In the genomic region with DNA sequence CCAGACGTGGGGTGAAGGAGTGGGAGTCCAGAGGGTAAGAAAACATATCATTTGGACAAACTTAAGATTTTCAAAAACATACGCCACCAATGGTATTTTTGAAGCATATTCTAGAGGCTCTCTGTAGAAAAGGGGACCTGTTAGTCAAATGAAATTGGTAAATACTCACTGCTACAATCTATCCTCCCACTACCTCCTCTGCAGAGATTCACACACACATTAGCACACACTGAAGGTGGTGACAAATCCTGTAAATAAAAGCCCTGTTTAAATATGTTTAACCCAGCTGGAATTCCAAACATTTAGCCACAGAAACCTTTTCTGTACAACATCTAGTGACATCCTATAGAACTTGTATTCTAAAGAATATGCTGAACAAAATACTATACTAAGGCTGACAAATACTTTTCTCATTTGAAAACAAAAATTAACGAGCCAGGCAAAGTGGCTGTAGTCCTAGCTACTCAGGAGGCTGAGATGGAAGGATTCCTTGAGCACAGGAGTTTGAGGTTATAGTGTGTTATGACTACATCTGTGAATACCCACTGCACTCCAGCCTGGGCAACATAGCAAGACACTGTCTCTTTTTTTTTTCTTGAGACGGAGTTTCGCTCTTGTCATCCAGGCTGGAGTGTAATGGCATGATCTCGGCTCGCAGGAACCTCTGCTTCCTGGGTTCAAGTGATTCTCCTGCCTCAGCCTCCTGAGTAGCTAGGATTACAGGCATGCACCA, we compare ENCODE assay signal across 1 cellular context.
TF ChIP-seq lines count a peak whose summit lies in the region.

No MANE protein-coding gene starts in this region.

TF ChIP-seq in HepG2, 621 proteins besides CTCF, POLR2A, EP300 and RAD21 (continues in another document):
- TF ChIP-seq, protein P1, sequence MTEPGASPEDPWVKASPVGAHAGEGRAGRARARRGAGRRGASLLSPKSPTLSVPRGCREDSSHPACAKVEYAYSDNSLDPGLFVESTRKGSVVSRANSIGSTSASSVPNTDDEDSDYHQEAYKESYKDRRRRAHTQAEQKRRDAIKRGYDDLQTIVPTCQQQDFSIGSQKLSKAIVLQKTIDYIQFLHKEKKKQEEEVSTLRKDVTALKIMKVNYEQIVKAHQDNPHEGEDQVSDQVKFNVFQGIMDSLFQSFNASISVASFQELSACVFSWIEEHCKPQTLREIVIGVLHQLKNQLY (CRISPR knock-in tag; IDR thresholded peaks at IDR 0.05) = no peak
- TF ChIP-seq RBM22 (optimal IDR thresholded peaks at IDR 0.05; ENCODE audit: low read length) (no peak), ZNF33A (CRISPR knock-in tag; IDR thresholded peaks at IDR 0.05; ENCODE audit: borderline replicate concordance) (no peak), SNAPC2 (CRISPR knock-in tag; IDR thresholded peaks at IDR 0.05) (0 out of 2 replicates have a peak, but pooled peaks have one; percentile 39), NCOA2 (CRISPR knock-in tag; IDR thresholded peaks at IDR 0.05) (peak; percentile 47; the same call in 1 of the 2 replicates), THAP11 (CRISPR knock-in tag; IDR thresholded peaks at IDR 0.05) (no peak), ZNF7 (CRISPR knock-in tag; IDR thresholded peaks at IDR 0.05) (no peak), ATF7 (IDR thresholded peaks at IDR 0.05) (no peak), ATF7 (CRISPR knock-in tag; IDR thresholded peaks at IDR 0.05) (no peak), MAFF (IDR thresholded peaks at IDR 0.05; ENCODE audit: low read depth, low read length) (no peak), ZNF879 (CRISPR knock-in tag; IDR thresholded peaks at IDR 0.05) (no peak), AKAP8 (CRISPR knock-in tag; IDR thresholded peaks at IDR 0.05) (no peak), NR2F6 (IDR thresholded peaks at IDR 0.05) (peak; percentile 69), NR2F6 (CRISPR knock-in tag; IDR thresholded peaks at IDR 0.05) (peak; percentile 51; the same call in 1 of the 2 replicates), GATAD2A (CRISPR knock-in tag; IDR thresholded peaks at IDR 0.05) (peak; percentile 43; the same call in 1 of the 2 replicates), ZNF530 (CRISPR knock-in tag; IDR thresholded peaks at IDR 0.05; ENCODE audit: low read depth) (no peak), KLF13 (CRISPR knock-in tag; IDR thresholded peaks at IDR 0.05) (no peak), REPIN1 (CRISPR knock-in tag; IDR thresholded peaks at IDR 0.05; ENCODE audit: borderline replicate concordance, low read depth) (peak; percentile 37; the same call in 1 of the 2 replicates), PCBP1 (IDR thresholded peaks at IDR 0.05; ENCODE audit: borderline replicate concordance, low read depth, low read length) (no peak), HMG20B (CRISPR knock-in tag; conservative IDR thresholded peaks at IDR 0.05) (peak; percentile 92), CBX2 (IDR thresholded peaks at IDR 0.05; ENCODE audit: low read depth, low read length) (no peak), CBX2 (CRISPR knock-in tag; IDR thresholded peaks at IDR 0.05; ENCODE audit: low read depth) (no peak), BORCS8-MEF2B (CRISPR knock-in tag; IDR thresholded peaks at IDR 0.05) (no peak), ZNF747 (CRISPR knock-in tag; IDR thresholded peaks at IDR 0.05; ENCODE audit: borderline replicate concordance) (0 out of 2 replicates have a peak, but pooled peaks have one; percentile 27), SIX4 (CRISPR knock-in tag; IDR thresholded peaks at IDR 0.05) (no peak), ZBTB20 (CRISPR knock-in tag; IDR thresholded peaks at IDR 0.05; ENCODE audit: borderline replicate concordance, low read depth) (peak; percentile 37; the same call in 1 of the 2 replicates), GABPB1 (CRISPR knock-in tag; IDR thresholded peaks at IDR 0.05) (no peak), MED13 (CRISPR knock-in tag; IDR thresholded peaks at IDR 0.05) (no peak), ZKSCAN5 (CRISPR knock-in tag; IDR thresholded peaks at IDR 0.05) (no peak), MBD4 (IDR thresholded peaks at IDR 0.05; ENCODE audit: borderline replicate concordance, low read length) (no peak), ZNF230 (CRISPR knock-in tag; IDR thresholded peaks at IDR 0.05) (no peak), SMAD9 (CRISPR knock-in tag; IDR thresholded peaks at IDR 0.05) (no peak), ZNF678 (CRISPR knock-in tag; IDR thresholded peaks at IDR 0.05) (no peak)
- TF ChIP-seq, protein P2, sequence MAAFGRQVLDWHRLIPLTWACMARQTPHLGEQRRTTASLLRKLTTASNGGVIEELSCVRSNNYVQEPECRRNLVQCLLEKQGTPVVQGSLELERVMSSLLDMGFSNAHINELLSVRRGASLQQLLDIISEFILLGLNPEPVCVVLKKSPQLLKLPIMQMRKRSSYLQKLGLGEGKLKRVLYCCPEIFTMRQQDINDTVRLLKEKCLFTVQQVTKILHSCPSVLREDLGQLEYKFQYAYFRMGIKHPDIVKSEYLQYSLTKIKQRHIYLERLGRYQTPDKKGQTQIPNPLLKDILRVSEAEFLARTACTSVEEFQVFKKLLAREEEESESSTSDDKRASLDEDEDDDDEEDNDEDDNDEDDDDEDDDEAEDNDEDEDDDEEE (CRISPR knock-in tag; IDR thresholded peaks at IDR 0.05) = no peak
- TF ChIP-seq, protein P3, sequence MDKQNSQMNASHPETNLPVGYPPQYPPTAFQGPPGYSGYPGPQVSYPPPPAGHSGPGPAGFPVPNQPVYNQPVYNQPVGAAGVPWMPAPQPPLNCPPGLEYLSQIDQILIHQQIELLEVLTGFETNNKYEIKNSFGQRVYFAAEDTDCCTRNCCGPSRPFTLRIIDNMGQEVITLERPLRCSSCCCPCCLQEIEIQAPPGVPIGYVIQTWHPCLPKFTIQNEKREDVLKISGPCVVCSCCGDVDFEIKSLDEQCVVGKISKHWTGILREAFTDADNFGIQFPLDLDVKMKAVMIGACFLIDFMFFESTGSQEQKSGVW (CRISPR knock-in tag; IDR thresholded peaks at IDR 0.05; ENCODE audit: borderline replicate concordance) = no peak
- TF ChIP-seq, protein P4, sequence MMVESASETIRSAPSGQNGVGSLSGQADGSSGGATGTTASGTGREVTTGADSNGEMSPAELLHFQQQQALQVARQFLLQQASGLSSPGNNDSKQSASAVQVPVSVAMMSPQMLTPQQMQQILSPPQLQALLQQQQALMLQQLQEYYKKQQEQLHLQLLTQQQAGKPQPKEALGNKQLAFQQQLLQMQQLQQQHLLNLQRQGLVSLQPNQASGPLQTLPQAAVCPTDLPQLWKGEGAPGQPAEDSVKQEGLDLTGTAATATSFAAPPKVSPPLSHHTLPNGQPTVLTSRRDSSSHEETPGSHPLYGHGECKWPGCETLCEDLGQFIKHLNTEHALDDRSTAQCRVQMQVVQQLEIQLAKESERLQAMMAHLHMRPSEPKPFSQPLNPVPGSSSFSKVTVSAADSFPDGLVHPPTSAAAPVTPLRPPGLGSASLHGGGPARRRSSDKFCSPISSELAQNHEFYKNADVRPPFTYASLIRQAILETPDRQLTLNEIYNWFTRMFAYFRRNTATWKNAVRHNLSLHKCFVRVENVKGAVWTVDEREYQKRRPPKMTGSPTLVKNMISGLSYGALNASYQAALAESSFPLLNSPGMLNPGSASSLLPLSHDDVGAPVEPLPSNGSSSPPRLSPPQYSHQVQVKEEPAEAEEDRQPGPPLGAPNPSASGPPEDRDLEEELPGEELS (CRISPR knock-in tag; IDR thresholded peaks at IDR 0.05) = 0 out of 2 replicates have a peak, but pooled peaks have one; percentile 47
- TF ChIP-seq, protein P5, sequence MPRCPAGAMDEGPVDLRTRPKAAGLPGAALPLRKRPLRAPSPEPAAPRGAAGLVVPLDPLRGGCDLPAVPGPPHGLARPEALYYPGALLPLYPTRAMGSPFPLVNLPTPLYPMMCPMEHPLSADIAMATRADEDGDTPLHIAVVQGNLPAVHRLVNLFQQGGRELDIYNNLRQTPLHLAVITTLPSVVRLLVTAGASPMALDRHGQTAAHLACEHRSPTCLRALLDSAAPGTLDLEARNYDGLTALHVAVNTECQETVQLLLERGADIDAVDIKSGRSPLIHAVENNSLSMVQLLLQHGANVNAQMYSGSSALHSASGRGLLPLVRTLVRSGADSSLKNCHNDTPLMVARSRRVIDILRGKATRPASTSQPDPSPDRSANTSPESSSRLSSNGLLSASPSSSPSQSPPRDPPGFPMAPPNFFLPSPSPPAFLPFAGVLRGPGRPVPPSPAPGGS (CRISPR knock-in tag; IDR thresholded peaks at IDR 0.05) = no peak
- TF ChIP-seq, protein P6, sequence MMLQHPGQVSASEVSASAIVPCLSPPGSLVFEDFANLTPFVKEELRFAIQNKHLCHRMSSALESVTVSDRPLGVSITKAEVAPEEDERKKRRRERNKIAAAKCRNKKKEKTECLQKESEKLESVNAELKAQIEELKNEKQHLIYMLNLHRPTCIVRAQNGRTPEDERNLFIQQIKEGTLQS (CRISPR knock-in tag; IDR thresholded peaks at IDR 0.05) = no peak
- TF ChIP-seq, protein P7, sequence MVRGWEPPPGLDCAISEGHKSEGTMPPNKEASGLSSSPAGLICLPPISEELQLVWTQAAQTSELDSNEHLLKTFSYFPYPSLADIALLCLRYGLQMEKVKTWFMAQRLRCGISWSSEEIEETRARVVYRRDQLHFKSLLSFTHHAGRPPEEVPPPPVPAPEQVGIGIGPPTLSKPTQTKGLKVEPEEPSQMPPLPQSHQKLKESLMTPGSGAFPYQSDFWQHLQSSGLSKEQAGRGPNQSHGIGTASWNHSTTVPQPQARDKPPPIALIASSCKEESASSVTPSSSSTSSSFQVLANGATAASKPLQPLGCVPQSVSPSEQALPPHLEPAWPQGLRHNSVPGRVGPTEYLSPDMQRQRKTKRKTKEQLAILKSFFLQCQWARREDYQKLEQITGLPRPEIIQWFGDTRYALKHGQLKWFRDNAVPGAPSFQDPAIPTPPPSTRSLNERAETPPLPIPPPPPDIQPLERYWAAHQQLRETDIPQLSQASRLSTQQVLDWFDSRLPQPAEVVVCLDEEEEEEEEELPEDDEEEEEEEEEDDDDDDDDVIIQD (CRISPR knock-in tag; IDR thresholded peaks at IDR 0.05; ENCODE audit: low read depth) = 0 out of 2 replicates have a peak, but pooled peaks have one; percentile 40
- TF ChIP-seq, protein P8, sequence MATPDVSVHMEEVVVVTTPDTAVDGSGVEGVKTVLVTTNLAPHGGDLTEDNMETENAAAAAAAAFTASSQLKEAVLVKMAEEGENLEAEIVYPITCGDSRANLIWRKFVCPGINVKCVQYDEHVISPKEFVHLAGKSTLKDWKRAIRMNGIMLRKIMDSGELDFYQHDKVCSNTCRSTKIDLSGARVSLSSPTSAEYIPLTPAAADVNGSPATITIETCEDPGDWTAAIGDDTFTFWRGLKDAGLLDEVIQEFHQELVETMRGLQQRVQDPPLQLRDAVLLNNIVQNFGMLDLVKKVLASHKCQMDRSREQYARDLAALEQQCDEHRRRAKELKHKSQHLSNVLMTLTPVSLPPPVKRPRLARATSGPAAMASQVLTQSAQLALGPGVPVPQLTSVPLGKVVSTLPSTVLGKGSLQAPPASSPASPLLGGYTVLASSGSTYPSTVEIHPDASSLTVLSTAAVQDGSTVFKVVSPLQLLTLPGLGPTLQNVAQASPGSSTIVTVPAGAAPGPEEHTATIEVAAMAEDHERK (CRISPR knock-in tag; IDR thresholded peaks at IDR 0.05; ENCODE audit: low read depth) = no peak
- TF ChIP-seq, protein P9, sequence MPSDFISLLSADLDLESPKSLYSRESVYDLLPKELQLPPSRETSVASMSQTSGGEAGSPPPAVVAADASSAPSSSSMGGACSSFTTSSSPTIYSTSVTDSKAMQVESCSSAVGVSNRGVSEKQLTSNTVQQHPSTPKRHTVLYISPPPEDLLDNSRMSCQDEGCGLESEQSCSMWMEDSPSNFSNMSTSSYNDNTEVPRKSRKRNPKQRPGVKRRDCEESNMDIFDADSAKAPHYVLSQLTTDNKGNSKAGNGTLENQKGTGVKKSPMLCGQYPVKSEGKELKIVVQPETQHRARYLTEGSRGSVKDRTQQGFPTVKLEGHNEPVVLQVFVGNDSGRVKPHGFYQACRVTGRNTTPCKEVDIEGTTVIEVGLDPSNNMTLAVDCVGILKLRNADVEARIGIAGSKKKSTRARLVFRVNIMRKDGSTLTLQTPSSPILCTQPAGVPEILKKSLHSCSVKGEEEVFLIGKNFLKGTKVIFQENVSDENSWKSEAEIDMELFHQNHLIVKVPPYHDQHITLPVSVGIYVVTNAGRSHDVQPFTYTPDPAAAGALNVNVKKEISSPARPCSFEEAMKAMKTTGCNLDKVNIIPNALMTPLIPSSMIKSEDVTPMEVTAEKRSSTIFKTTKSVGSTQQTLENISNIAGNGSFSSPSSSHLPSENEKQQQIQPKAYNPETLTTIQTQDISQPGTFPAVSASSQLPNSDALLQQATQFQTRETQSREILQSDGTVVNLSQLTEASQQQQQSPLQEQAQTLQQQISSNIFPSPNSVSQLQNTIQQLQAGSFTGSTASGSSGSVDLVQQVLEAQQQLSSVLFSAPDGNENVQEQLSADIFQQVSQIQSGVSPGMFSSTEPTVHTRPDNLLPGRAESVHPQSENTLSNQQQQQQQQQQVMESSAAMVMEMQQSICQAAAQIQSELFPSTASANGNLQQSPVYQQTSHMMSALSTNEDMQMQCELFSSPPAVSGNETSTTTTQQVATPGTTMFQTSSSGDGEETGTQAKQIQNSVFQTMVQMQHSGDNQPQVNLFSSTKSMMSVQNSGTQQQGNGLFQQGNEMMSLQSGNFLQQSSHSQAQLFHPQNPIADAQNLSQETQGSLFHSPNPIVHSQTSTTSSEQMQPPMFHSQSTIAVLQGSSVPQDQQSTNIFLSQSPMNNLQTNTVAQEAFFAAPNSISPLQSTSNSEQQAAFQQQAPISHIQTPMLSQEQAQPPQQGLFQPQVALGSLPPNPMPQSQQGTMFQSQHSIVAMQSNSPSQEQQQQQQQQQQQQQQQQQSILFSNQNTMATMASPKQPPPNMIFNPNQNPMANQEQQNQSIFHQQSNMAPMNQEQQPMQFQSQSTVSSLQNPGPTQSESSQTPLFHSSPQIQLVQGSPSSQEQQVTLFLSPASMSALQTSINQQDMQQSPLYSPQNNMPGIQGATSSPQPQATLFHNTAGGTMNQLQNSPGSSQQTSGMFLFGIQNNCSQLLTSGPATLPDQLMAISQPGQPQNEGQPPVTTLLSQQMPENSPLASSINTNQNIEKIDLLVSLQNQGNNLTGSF (CRISPR knock-in tag; IDR thresholded peaks at IDR 0.05) = no peak
- TF ChIP-seq, protein P10, sequence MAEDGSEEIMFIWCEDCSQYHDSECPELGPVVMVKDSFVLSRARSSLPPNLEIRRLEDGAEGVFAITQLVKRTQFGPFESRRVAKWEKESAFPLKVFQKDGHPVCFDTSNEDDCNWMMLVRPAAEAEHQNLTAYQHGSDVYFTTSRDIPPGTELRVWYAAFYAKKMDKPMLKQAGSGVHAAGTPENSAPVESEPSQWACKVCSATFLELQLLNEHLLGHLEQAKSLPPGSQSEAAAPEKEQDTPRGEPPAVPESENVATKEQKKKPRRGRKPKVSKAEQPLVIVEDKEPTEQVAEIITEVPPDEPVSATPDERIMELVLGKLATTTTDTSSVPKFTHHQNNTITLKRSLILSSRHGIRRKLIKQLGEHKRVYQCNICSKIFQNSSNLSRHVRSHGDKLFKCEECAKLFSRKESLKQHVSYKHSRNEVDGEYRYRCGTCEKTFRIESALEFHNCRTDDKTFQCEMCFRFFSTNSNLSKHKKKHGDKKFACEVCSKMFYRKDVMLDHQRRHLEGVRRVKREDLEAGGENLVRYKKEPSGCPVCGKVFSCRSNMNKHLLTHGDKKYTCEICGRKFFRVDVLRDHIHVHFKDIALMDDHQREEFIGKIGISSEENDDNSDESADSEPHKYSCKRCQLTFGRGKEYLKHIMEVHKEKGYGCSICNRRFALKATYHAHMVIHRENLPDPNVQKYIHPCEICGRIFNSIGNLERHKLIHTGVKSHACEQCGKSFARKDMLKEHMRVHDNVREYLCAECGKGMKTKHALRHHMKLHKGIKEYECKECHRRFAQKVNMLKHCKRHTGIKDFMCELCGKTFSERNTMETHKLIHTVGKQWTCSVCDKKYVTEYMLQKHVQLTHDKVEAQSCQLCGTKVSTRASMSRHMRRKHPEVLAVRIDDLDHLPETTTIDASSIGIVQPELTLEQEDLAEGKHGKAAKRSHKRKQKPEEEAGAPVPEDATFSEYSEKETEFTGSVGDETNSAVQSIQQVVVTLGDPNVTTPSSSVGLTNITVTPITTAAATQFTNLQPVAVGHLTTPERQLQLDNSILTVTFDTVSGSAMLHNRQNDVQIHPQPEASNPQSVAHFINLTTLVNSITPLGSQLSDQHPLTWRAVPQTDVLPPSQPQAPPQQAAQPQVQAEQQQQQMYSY (CRISPR knock-in tag; IDR thresholded peaks at IDR 0.05) = no peak
